In the genomic region with DNA sequence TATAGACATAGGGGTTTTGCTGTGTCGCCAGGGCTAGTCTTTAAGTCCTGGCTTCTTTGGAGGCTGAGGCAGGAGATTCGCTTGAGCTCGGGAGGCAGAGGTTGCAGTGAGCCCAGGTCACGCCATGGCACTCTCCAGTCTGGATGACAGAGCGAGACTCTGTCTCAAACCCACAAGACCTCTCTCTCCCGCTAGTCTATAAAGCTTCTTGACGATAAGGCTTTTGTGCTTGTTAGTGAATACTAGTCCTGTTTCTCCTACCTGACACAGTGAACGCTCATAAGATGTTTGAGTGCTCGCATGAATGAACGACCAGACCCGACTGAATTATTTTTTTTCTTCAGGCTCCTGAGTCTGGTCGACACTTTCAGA, we compare ENCODE assay signal across 8 cellular contexts. TPM values are rescaled to one million over a fixed set of nuclear protein-coding genes. Genes with fewer than 3 reads are reported as not detected.
A peak's percentile ranks its signal among the peaks of the same experiment; 100 is the strongest.
DNase-seq lines count a peak whose midpoint lies in the region; ATAC-seq and TF ChIP-seq lines count a peak whose summit lies in the region.

No MANE protein-coding gene starts in this region.

- CTCF ChIA-PET in AG04450 (lab: Charles Lee) = interaction anchor here (0.9 to 1.4 kb wide), 5 partner anchors 12 to 25 kb away, joined by 3 to 9 read pairs (median 4); no protein-coding TSS in a partner anchor

- peaks cover 46% of the 10 kb centered on the region for H3K36me3 Mint-ChIP-seq in activated T-helper 2 cell treated with anti-CD3 and anti-CD28 coated beads, Interferon-gamma antibody, Interleukin-2, Interleukin-4, amounts not matched to agents 10 μg/mL and 5 μg/mL and 100 μg/mL, durations not matched to agents 14 hours and 24 hours and 36 hours (ENCODE audit: low read depth)
- H3K36me3 Mint-ChIP-seq in stimulated activated naive B cell treated with anti-CD40 and anti-IgM and Interleukin-4, amounts not matched to agents 10 μg/mL and 1 μg/mL and 100 μg/mL, for 72 hours = peaks cover 30 to 39% of the 10 kb centered on the region in 2 donors

- peak overlapping the region; percentile 91 for H3K9ac ChIP-seq in iPS-18a (ENCODE audit: low read length)

- in situ Hi-C loops in KBM-7 (cut with MboI; ENCODE audit: low pct_unique_long_range_greater_than_20kb, low sequenced_read_pairs) = no loop called here

- H3K27ac Mint-ChIP-seq in activated T-helper 2 cell treated with anti-CD3 and anti-CD28 coated beads, Interferon-gamma antibody, Interleukin-2, Interleukin-4, amounts not matched to agents 10 μg/mL and 5 μg/mL and 100 μg/mL, durations not matched to agents 14 hours and 24 hours and 36 hours = peak overlapping the region; percentile 100
- H3K27ac Mint-ChIP-seq in stimulated activated naive B cell treated with anti-CD40 and anti-IgM and Interleukin-4, amounts not matched to agents 10 μg/mL and 1 μg/mL and 100 μg/mL, for 72 hours = peak overlapping the region; percentile 99

- peaks cover 7% of the 10 kb centered on the region for H3K4me1 ChIP-seq in iPS-18a (ENCODE audit: control insufficient read depth, low read depth, low read length)

- peaks cover 22% of the 10 kb centered on the region for H3K4me1 Mint-ChIP-seq in activated T-helper 2 cell treated with anti-CD3 and anti-CD28 coated beads, Interferon-gamma antibody, Interleukin-2, Interleukin-4, amounts not matched to agents 10 μg/mL and 5 μg/mL and 100 μg/mL, durations not matched to agents 14 hours and 24 hours and 36 hours (ENCODE audit: low read depth)
- peaks cover 17 to 31% of the 10 kb centered on the region in 2 donors for H3K4me1 Mint-ChIP-seq in stimulated activated naive B cell treated with anti-CD40 and anti-IgM and Interleukin-4, amounts not matched to agents 10 μg/mL and 1 μg/mL and 100 μg/mL, for 72 hours

- H3K27me3 ChIP-seq in AG04450 (ENCODE audit: control insufficient read depth, insufficient read depth, low read length) = no peaks in the 10 kb centered on the region
- no peaks in the 10 kb centered on the region for H3K27me3 ChIP-seq in iPS-18a (ENCODE audit: control insufficient read depth, insufficient read depth, low read length)

- no peaks in the 10 kb centered on the region for H3K9me3 ChIP-seq in AG04450 (ENCODE audit: control insufficient read depth, insufficient read depth, low read length)
- no peaks in the 10 kb centered on the region for H3K9me3 ChIP-seq in iPS-18a (ENCODE audit: control insufficient read depth, low read depth, low read length)

- H3K27me3 Mint-ChIP-seq in activated T-helper 2 cell treated with anti-CD3 and anti-CD28 coated beads, Interferon-gamma antibody, Interleukin-2, Interleukin-4, amounts not matched to agents 10 μg/mL and 5 μg/mL and 100 μg/mL, durations not matched to agents 14 hours and 24 hours and 36 hours (ENCODE audit: low read depth) = no peaks in the 10 kb centered on the region
- H3K27me3 Mint-ChIP-seq in stimulated activated naive B cell treated with anti-CD40 and anti-IgM and Interleukin-4, amounts not matched to agents 10 μg/mL and 1 μg/mL and 100 μg/mL, for 72 hours = no peaks in the 10 kb centered on the region

- intact Hi-C loops in activated T-helper 2 cell treated with anti-CD3 and anti-CD28 coated beads, Interferon-gamma antibody, Interleukin-2, Interleukin-4, amounts not matched to agents 10 μg/mL and 5 μg/mL and 100 μg/mL, durations not matched to agents 14 hours and 24 hours and 36 hours (cut with micrococcal nuclease) = no loop called here

- DNase-seq in AG04450 (ENCODE audit: low read depth, low spot score) (no peak), occipital lobe (lab: John Stamatoyannopoulos, UW) (no peak), KBM-7 (no peak)
- DNase-seq in activated T-helper 2 cell treated with anti-CD3 and anti-CD28 coated beads, Interferon-gamma antibody, Interleukin-2, Interleukin-4, amounts not matched to agents 10 μg/mL and 5 μg/mL and 100 μg/mL, durations not matched to agents 14 hours and 24 hours and 36 hours (ENCODE audit: low spot score) = no peak
- DNase-seq in stimulated activated naive B cell treated with anti-CD40 and anti-IgM and Interleukin-4, amounts not matched to agents 10 μg/mL and 1 μg/mL and 100 μg/mL, for 72 hours = no peak

- ATAC-seq in GM18858 (IDR thresholded peaks at IDR 0.05; ENCODE audit: unreplicated experiment) (peak; percentile 17), HG03520 (IDR thresholded peaks at IDR 0.05; ENCODE audit: unreplicated experiment) (peak; percentile 25)
- peak; percentile 24 to 34 for ATAC-seq in stimulated activated naive B cell treated with anti-CD40 and anti-IgM and Interleukin-4, amounts not matched to agents 10 μg/mL and 1 μg/mL and 100 μg/mL, for 72 hours (replicated peaks)

- TF ChIP-seq CTCF in AG04450 (IDR thresholded peaks at IDR 0.05; ENCODE audit: low read depth, low read length) = no peak

- H3K4me3 ChIP-seq in AG04450 (ENCODE audit: low read depth, low read length) (peak overlapping the region; percentile 99), iPS-18a (ENCODE audit: low read length) (peak overlapping the region; percentile 86)

- peaks cover 12% of the 10 kb centered on the region for H3K36me3 ChIP-seq in iPS-18a (ENCODE audit: control insufficient read depth, low read depth, low read length)

- H3K4me3 Mint-ChIP-seq in activated T-helper 2 cell treated with anti-CD3 and anti-CD28 coated beads, Interferon-gamma antibody, Interleukin-2, Interleukin-4, amounts not matched to agents 10 μg/mL and 5 μg/mL and 100 μg/mL, durations not matched to agents 14 hours and 24 hours and 36 hours (ENCODE audit: low read depth) = peak overlapping the region; percentile 97
- peak overlapping the region; percentile 95 to 99 for H3K4me3 Mint-ChIP-seq in stimulated activated naive B cell treated with anti-CD40 and anti-IgM and Interleukin-4, amounts not matched to agents 10 μg/mL and 1 μg/mL and 100 μg/mL, for 72 hours

- no peaks in the 10 kb centered on the region for H3K9me3 Mint-ChIP-seq in activated T-helper 2 cell treated with anti-CD3 and anti-CD28 coated beads, Interferon-gamma antibody, Interleukin-2, Interleukin-4, amounts not matched to agents 10 μg/mL and 5 μg/mL and 100 μg/mL, durations not matched to agents 14 hours and 24 hours and 36 hours
- no peaks in the 10 kb centered on the region for H3K9me3 Mint-ChIP-seq in stimulated activated naive B cell treated with anti-CD40 and anti-IgM and Interleukin-4, amounts not matched to agents 10 μg/mL and 1 μg/mL and 100 μg/mL, for 72 hours

- H3K27ac ChIP-seq in AG04450 (ENCODE audit: low read depth, low read length) (peak overlapping the region; percentile 88), iPS-18a (ENCODE audit: low read length) (peak overlapping the region; percentile 97)

- POLR2A ChIA-PET in AG04450 (lab: Yijun Ruan, JAX) = interaction anchor here (0.7 to 1.3 kb wide), 3 partner anchors 132 to 225 kb away, joined by 3 to 7 read pairs (median 3); a partner anchor contains a TSS

RNA-seq across cellular contexts. Expression of a gene that starts 0.6 kb away (rescaled TPM):
- polyA plus RNA-seq in AG04450 (2011; rRNA removed) = 46.5 and 62.3 TPM in 2 replicates
- 29.4 and 44.6 TPM in 2 replicates for polyA minus RNA-seq in AG04450 (2011; rRNA and poly(A)+ RNA removed)
- 205 and 210 TPM in 2 replicates for total RNA-seq in activated T-helper 2 cell treated with anti-CD3 and anti-CD28 coated beads, Interferon-gamma antibody, Interleukin-2, Interleukin-4, amounts not matched to agents 10 μg/mL and 5 μg/mL and 100 μg/mL, durations not matched to agents 14 hours and 24 hours and 36 hours
- 49.4 TPM for total RNA-seq in occipital lobe

RNA-seq across cellular contexts. Expression of a gene that starts 33.2 kb away (rescaled TPM):
- polyA plus RNA-seq in AG04450 (2011; rRNA removed) = 38.5 and 53.9 TPM in 2 replicates
- 17.1 and 27.6 TPM in 2 replicates for polyA minus RNA-seq in AG04450 (2011; rRNA and poly(A)+ RNA removed)
- 16.7 and 17.1 TPM in 2 replicates for total RNA-seq in activated T-helper 2 cell treated with anti-CD3 and anti-CD28 coated beads, Interferon-gamma antibody, Interleukin-2, Interleukin-4, amounts not matched to agents 10 μg/mL and 5 μg/mL and 100 μg/mL, durations not matched to agents 14 hours and 24 hours and 36 hours
- total RNA-seq in occipital lobe = 36.8 TPM

RNA-seq across cellular contexts. Expression of a gene that starts 54.3 kb away (rescaled TPM):
- 40.9 and 60.8 TPM in 2 replicates for polyA plus RNA-seq in AG04450 (2011; rRNA removed)
- polyA minus RNA-seq in AG04450 (2011; rRNA and poly(A)+ RNA removed) = 23.9 and 38.5 TPM in 2 replicates
- total RNA-seq in activated T-helper 2 cell treated with anti-CD3 and anti-CD28 coated beads, Interferon-gamma antibody, Interleukin-2, Interleukin-4, amounts not matched to agents 10 μg/mL and 5 μg/mL and 100 μg/mL, durations not matched to agents 14 hours and 24 hours and 36 hours = 57.0 and 63.4 TPM in 2 replicates
- 54.4 TPM for total RNA-seq in occipital lobe
